Comparison of ENCODE assay signal across 1 cellular context in the genomic region with DNA sequence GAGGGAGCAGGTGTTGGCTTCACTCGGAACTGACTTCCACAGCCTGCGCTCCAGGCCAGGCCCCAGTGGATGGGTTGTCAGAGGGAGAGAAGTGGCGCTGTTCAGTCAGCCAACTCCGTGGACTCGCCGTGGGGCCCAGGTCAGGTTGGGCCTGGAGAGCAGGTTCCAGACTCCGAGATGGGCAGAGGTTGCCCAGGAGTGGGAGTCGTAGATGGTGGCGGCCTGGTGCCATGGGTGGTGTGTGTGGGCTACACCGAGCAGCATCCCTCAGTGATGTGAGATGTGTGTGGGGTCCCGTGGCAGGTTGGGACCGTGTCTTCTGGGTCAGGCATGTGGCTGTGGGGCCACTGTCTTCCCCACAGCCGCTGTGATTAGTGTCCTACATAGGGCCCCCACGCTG.
A peak's percentile ranks its signal among the peaks of the same experiment; 100 is the strongest.
TF ChIP-seq lines count a peak whose summit lies in the region.

No MANE protein-coding gene starts in this region.

TF ChIP-seq in K562, 482 proteins besides CTCF, POLR2A, EP300 and RAD21:
- TF ChIP-seq ZNF133 (CRISPR knock-in tag; IDR thresholded peaks at IDR 0.05), result no peak
- TF ChIP-seq POLR2G (IDR thresholded peaks at IDR 0.05; ENCODE audit: low read depth, low read length), result peak; percentile 28; the same call in 1 of the 2 replicates
- TF ChIP-seq, protein P1, sequence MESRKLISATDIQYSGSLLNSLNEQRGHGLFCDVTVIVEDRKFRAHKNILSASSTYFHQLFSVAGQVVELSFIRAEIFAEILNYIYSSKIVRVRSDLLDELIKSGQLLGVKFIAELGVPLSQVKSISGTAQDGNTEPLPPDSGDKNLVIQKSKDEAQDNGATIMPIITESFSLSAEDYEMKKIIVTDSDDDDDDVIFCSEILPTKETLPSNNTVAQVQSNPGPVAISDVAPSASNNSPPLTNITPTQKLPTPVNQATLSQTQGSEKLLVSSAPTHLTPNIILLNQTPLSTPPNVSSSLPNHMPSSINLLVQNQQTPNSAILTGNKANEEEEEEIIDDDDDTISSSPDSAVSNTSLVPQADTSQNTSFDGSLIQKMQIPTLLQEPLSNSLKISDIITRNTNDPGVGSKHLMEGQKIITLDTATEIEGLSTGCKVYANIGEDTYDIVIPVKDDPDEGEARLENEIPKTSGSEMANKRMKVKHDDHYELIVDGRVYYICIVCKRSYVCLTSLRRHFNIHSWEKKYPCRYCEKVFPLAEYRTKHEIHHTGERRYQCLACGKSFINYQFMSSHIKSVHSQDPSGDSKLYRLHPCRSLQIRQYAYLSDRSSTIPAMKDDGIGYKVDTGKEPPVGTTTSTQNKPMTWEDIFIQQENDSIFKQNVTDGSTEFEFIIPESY (CRISPR knock-in tag; IDR thresholded peaks at IDR 0.05), result no peak
- TF ChIP-seq DDX20 (tag; IDR thresholded peaks at IDR 0.05; ENCODE audit: low read depth), result no peak
- TF ChIP-seq SAFB (IDR thresholded peaks at IDR 0.05; ENCODE audit: borderline replicate concordance, low read depth, low read length), result no peak
- TF ChIP-seq, protein P2, sequence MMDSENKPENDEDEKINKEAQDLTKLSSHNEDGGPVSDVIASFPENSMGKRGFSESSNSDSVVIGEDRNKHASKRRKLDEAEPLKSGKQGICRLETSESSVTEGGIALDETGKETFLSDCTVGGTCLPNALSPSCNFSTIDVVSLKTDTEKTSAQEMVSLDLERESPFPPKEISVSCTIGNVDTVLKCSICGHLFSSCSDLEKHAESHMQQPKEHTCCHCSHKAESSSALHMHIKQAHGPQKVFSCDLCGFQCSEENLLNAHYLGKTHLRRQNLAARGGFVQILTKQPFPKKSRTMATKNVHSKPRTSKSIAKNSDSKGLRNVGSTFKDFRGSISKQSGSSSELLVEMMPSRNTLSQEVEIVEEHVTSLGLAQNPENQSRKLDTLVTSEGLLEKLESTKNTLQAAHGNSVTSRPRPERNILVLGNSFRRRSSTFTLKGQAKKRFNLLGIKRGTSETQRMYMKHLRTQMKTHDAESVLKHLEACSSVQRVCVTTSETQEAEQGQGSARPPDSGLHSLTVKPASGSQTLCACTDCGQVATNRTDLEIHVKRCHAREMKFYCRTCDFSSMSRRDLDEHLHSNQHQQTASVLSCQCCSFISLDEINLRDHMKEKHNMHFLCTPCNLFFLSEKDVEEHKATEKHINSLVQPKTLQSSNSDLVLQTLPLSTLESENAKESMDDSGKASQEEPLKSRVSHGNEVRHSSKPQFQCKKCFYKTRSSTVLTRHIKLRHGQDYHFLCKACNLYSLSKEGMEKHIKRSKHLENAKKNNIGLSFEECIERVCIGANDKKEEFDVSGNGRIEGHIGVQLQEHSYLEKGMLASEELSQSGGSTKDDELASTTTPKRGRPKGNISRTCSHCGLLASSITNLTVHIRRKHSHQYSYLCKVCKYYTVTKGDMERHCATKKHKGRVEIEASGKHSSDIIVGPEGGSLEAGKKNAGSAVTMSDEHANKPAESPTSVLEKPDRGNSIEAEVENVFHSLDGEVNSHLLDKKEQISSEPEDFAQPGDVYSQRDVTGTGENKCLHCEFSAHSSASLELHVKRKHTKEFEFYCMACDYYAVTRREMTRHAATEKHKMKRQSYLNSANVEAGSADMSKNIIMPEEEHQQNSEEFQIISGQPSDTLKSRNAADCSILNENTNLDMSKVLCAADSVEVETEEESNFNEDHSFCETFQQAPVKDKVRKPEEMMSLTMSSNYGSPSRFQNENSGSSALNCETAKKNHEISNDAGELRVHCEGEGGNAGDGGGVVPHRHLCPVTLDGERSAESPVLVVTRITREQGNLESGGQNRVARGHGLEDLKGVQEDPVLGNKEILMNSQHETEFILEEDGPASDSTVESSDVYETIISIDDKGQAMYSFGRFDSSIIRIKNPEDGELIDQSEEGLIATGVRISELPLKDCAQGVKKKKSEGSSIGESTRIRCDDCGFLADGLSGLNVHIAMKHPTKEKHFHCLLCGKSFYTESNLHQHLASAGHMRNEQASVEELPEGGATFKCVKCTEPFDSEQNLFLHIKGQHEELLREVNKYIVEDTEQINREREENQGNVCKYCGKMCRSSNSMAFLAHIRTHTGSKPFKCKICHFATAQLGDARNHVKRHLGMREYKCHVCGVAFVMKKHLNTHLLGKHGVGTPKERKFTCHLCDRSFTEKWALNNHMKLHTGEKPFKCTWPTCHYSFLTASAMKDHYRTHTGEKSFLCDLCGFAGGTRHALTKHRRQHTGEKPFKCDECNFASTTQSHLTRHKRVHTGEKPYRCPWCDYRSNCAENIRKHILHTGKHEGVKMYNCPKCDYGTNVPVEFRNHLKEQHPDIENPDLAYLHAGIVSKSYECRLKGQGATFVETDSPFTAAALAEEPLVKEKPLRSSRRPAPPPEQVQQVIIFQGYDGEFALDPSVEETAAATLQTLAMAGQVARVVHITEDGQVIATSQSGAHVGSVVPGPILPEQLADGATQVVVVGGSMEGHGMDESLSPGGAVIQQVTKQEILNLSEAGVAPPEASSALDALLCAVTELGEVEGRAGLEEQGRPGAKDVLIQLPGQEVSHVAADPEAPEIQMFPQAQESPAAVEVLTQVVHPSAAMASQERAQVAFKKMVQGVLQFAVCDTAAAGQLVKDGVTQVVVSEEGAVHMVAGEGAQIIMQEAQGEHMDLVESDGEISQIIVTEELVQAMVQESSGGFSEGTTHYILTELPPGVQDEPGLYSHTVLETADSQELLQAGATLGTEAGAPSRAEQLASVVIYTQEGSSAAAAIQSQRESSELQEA (IDR thresholded peaks at IDR 0.05; ENCODE audit: low read depth), result no peak
- TF ChIP-seq, protein P3, sequence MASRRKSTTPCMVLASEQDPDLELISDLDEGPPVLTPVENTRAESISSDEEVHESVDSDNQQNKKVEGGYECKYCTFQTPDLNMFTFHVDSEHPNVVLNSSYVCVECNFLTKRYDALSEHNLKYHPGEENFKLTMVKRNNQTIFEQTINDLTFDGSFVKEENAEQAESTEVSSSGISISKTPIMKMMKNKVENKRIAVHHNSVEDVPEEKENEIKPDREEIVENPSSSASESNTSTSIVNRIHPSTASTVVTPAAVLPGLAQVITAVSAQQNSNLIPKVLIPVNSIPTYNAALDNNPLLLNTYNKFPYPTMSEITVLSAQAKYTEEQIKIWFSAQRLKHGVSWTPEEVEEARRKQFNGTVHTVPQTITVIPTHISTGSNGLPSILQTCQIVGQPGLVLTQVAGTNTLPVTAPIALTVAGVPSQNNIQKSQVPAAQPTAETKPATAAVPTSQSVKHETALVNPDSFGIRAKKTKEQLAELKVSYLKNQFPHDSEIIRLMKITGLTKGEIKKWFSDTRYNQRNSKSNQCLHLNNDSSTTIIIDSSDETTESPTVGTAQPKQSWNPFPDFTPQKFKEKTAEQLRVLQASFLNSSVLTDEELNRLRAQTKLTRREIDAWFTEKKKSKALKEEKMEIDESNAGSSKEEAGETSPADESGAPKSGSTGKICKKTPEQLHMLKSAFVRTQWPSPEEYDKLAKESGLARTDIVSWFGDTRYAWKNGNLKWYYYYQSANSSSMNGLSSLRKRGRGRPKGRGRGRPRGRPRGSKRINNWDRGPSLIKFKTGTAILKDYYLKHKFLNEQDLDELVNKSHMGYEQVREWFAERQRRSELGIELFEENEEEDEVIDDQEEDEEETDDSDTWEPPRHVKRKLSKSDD (conservative IDR thresholded peaks at IDR 0.05; ENCODE audit: low read length), result no peak
- TF ChIP-seq, protein P4, sequence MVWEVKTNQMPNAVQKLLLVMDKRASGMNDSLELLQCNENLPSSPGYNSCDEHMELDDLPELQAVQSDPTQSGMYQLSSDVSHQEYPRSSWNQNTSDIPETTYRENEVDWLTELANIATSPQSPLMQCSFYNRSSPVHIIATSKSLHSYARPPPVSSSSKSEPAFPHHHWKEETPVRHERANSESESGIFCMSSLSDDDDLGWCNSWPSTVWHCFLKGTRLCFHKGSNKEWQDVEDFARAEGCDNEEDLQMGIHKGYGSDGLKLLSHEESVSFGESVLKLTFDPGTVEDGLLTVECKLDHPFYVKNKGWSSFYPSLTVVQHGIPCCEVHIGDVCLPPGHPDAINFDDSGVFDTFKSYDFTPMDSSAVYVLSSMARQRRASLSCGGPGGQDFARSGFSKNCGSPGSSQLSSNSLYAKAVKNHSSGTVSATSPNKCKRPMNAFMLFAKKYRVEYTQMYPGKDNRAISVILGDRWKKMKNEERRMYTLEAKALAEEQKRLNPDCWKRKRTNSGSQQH (CRISPR knock-in tag; IDR thresholded peaks at IDR 0.05), result no peak
